ENCODE assay signal across 10 cellular contexts in the genomic region with DNA sequence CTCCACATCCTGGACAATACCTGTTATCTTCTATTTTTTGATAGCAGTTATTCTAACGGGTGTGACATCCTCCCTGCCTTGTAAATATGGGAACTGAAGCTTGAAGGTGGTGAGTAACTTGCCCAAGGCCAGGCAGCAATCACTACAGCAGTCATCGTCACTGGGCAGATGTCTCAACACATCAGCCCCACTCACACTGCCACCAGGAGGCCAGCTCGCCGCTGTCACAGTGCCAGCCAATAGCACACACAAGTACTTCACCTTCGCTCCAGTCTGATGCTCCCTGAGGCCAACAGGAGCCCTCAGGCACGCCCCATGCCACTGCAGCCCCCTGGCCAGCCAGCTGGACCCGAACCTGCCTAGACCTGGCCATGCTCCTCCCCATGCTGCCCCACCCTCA. TPM values are rescaled to one million over a fixed set of nuclear protein-coding genes. Genes with fewer than 3 reads are reported as not detected.
DNase-seq lines count a peak whose midpoint lies in the region; ATAC-seq and TF ChIP-seq lines count a peak whose summit lies in the region.
"Had no signal": no experiment of that assay in that cellular context is flagged by ENCODE, and none has a peak within 500 bp of the region (broad histone marks: within the 10 kb centered on the region; RNA-seq: fewer than 3 reads in every experiment).

No MANE protein-coding gene starts in this region.

- H3K4me3 ChIP-seq in GM12865 (ENCODE audit: low read depth, low read length) (no peak overlapping the region), astrocyte of the spinal cord (ENCODE audit: low read depth, low read length) (no peak overlapping the region)
- H3K4me3 ChIP-seq: thoracic aorta had no signal

- DNase-seq in GM12865 (ENCODE audit: low read depth), result peak; percentile 52
- peak; percentile 71 for DNase-seq in NAMALWA (ENCODE audit: low spot score)
- DNase-seq in astrocyte of the spinal cord (ENCODE audit: low read depth, low spot score), result no peak
- DNase-seq in mucosa of gallbladder (ENCODE audit: low spot score), result peak; percentile 33
- no peak for DNase-seq in activated CD8-positive, alpha-beta T cell treated with anti-CD3 and anti-CD28 coated beads, Interleukin-2, amount 10 ng/mL, durations not matched to agents 7 days and 5 days
- no peak for DNase-seq in stimulated activated naive CD4-positive, alpha-beta T cell (lab: John Stamatoyannopoulos, UW)
- DNase-seq in foreskin melanocyte, result no peak
- no peak for DNase-seq in activated CD4-positive, alpha-beta T cell treated with anti-CD3 and anti-CD28 coated beads, Interleukin-2, amount 50 U/mL, for 1 hour
- DNase-seq: cerebellar nuclear complex had no signal

- POLR2A ChIA-PET in activated CD8-positive, alpha-beta T cell treated with anti-CD3 and anti-CD28 coated beads, Interleukin-2, amount 10 ng/mL, durations not matched to agents 7 days and 5 days (lab: Charles Lee), result interaction anchor here (0.6 kb wide), 1 partner anchor 12 kb away, joined by 3 read pairs; no protein-coding TSS in a partner anchor

- H3K27ac Mint-ChIP-seq in activated CD8-positive, alpha-beta T cell treated with anti-CD3 and anti-CD28 coated beads, Interleukin-2, amount 10 ng/mL, durations not matched to agents 7 days and 5 days, result no peak overlapping the region

- H3K4me1 Mint-ChIP-seq in activated CD8-positive, alpha-beta T cell treated with anti-CD3 and anti-CD28 coated beads, Interleukin-2, amount 10 ng/mL, durations not matched to agents 7 days and 5 days (ENCODE audit: low read depth), result peaks cover 9% of the 10 kb centered on the region

- CTCF ChIA-PET in activated CD8-positive, alpha-beta T cell treated with anti-CD3 and anti-CD28 coated beads, Interleukin-2, amount 10 ng/mL, durations not matched to agents 7 days and 5 days (lab: Charles Lee), result no interaction called here

- peaks cover 9% of the 10 kb centered on the region for H3K9me3 Mint-ChIP-seq in activated CD8-positive, alpha-beta T cell treated with anti-CD3 and anti-CD28 coated beads, Interleukin-2, amount 10 ng/mL, durations not matched to agents 7 days and 5 days (ENCODE audit: insufficient read depth)

- no peak overlapping the region for H3K4me3 Mint-ChIP-seq in activated CD8-positive, alpha-beta T cell treated with anti-CD3 and anti-CD28 coated beads, Interleukin-2, amount 10 ng/mL, durations not matched to agents 7 days and 5 days

- no peaks in the 10 kb centered on the region for H3K36me3 Mint-ChIP-seq in activated CD8-positive, alpha-beta T cell treated with anti-CD3 and anti-CD28 coated beads, Interleukin-2, amount 10 ng/mL, durations not matched to agents 7 days and 5 days (ENCODE audit: low read depth)

- peaks cover 3% of the 10 kb centered on the region for H3K27me3 Mint-ChIP-seq in activated CD8-positive, alpha-beta T cell treated with anti-CD3 and anti-CD28 coated beads, Interleukin-2, amount 10 ng/mL, durations not matched to agents 7 days and 5 days (ENCODE audit: low read depth)

- TF ChIP-seq CTCF in GM12865 (IDR thresholded peaks at IDR 0.05; ENCODE audit: insufficient read depth, low read depth, low read length, missing control alignments) (peak; percentile 18), astrocyte of the spinal cord (IDR thresholded peaks at IDR 0.05; ENCODE audit: low read depth, low read length) (peak; percentile 6)

- in situ Hi-C loops in astrocyte of the spinal cord (cut with HindIII; ENCODE audit: low sequenced_read_pairs), result no loop called here

- ATAC-seq in activated CD8-positive, alpha-beta T cell treated with anti-CD3 and anti-CD28 coated beads, Interleukin-2, amount 10 ng/mL, durations not matched to agents 7 days and 5 days, result no peak

RNA-seq across cellular contexts. Expression of gene TTLL1, which starts 4.9 kb away (rescaled TPM):
- total RNA-seq in mucosa of gallbladder, result 5.9 TPM
- 1 to 10 TPM; 8.0 to 8.7 TPM for total RNA-seq in activated CD8-positive, alpha-beta T cell treated with anti-CD3 and anti-CD28 coated beads, Interleukin-2, amount 10 ng/mL, durations not matched to agents 7 days and 5 days

RNA-seq across cellular contexts. Expression of gene BIK, which starts 16.5 kb away (rescaled TPM):
- total RNA-seq in mucosa of gallbladder, result 19.0 TPM
- total RNA-seq in activated CD8-positive, alpha-beta T cell treated with anti-CD3 and anti-CD28 coated beads, Interleukin-2, amount 10 ng/mL, durations not matched to agents 7 days and 5 days, result 1 to 10 TPM; 1.7 to 2.0 TPM
- total RNA-seq: thoracic aorta had no signal

RNA-seq across cellular contexts. Expression of gene MCAT, which starts 49.1 kb away (rescaled TPM):
- 29.3 TPM for total RNA-seq in mucosa of gallbladder
- total RNA-seq in activated CD8-positive, alpha-beta T cell treated with anti-CD3 and anti-CD28 coated beads, Interleukin-2, amount 10 ng/mL, durations not matched to agents 7 days and 5 days, result 10 to 100 TPM; 10.9 to 11.6 TPM

RNA-seq across cellular contexts. Expression of gene TSPO, which starts 57.3 kb away (rescaled TPM):
- 322 TPM for total RNA-seq in mucosa of gallbladder
- total RNA-seq in activated CD8-positive, alpha-beta T cell treated with anti-CD3 and anti-CD28 coated beads, Interleukin-2, amount 10 ng/mL, durations not matched to agents 7 days and 5 days, result 10 to 100 TPM; 90.0 to 91.8 TPM

Comparison
In these comparisons a context has a peak if more than half of its experiments do, and no peak if none do; other contexts are left out.
1. DNase-seq: peak in GM12865 (single experiment), NAMALWA (single experiment) and mucosa of gallbladder (single experiment); none in astrocyte of the spinal cord (single experiment), activated CD8-positive, alpha-beta T cell treated with anti-CD3 and anti-CD28 coated beads, Interleukin-2, amount 10 ng/mL, durations not matched to agents 7 days and 5 days (single experiment), stimulated activated naive CD4-positive, alpha-beta T cell (0 of 6), foreskin melanocyte (single experiment) and activated CD4-positive, alpha-beta T cell treated with anti-CD3 and anti-CD28 coated beads, Interleukin-2, amount 50 U/mL, for 1 hour (single experiment).